17 cellular contexts compared by ENCODE assay signal in the genomic region with DNA sequence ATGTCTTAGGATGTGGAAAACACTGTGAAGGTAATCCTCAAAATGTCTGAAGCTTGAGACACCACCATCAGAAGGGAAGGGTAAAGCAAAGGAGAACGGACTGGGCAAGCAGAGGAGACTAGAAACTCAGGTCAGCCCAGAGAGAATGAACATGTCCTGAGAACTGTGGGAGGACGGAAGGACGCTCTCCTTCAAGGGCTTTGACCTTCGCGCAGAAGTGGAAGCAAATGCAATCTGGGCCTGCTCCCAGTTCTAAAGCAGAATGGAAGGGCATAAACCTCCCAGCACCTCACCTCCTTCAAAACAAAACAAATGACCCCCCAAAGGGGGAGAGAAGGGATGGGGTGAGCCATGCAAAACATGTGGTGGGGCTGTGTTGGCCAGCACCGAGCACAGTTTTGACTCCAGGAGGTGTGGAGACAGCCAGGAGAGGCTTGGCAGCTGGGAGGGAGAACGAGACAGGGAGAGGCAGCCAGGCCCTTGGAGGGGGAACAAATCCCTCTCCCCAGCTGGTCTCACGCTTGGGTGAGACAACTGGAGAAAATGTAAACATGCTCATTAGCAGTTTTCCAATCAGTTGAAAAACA.
DNase-seq lines count a peak whose midpoint lies in the region; ATAC-seq and TF ChIP-seq lines count a peak whose summit lies in the region.
"Had no signal": no experiment of that assay in that cellular context is flagged by ENCODE, and none has a peak within 500 bp of the region (broad histone marks: within the 10 kb centered on the region; RNA-seq: fewer than 3 reads in every experiment).

No MANE protein-coding gene starts in this region.

- H3K9me3 Mint-ChIP-seq in nephron progenitor cell (no peaks in the 10 kb centered on the region), glutamatergic neuron (ENCODE audit: unreplicated experiment) (peaks cover 4% of the 10 kb centered on the region)
- H3K9me3 Mint-ChIP-seq: CD8-positive, alpha-beta T cell had no signal

- H3K27ac Mint-ChIP-seq in nephron progenitor cell (peak overlapping the region; percentile 52), glutamatergic neuron (ENCODE audit: unreplicated experiment) (no peak overlapping the region)
- H3K27ac Mint-ChIP-seq: CD8-positive, alpha-beta T cell; IgD-negative memory B cell had no signal

- H3K36me3 Mint-ChIP-seq in nephron progenitor cell (ENCODE audit: low read depth) (no peaks in the 10 kb centered on the region), glutamatergic neuron (ENCODE audit: unreplicated experiment) (no peaks in the 10 kb centered on the region)
- H3K36me3 Mint-ChIP-seq: CD8-positive, alpha-beta T cell; IgD-negative memory B cell had no signal

- intact Hi-C loops in Right ventricle myocardium inferior (cut with DNase I) (loop anchor here (5.0 kb wide), 1 partner anchor 137 kb away; no protein-coding TSS in a partner anchor), cardiac septum (cut with DNase I) (loop anchor here (10.0 kb wide), 1 partner anchor 145 kb away; no protein-coding TSS in a partner anchor), left cardiac atrium (cut with DNase I) (loop anchor here in 1 of 2 donors (10.0 kb wide), 1 partner anchor 135 kb away; no protein-coding TSS in a partner anchor)

- ATAC-seq in Right ventricle myocardium inferior (peak; percentile 60), left cardiac atrium (peak; percentile 34 to 59), HG02763 (IDR thresholded peaks at IDR 0.05; ENCODE audit: unreplicated experiment) (no peak)
- ATAC-seq: CD8-positive, alpha-beta T cell had no signal

- no peak overlapping the region for H3K4me3 Mint-ChIP-seq in nephron progenitor cell
- no peak overlapping the region for H3K4me3 Mint-ChIP-seq in glutamatergic neuron (ENCODE audit: unreplicated experiment)
- H3K4me3 Mint-ChIP-seq: CD8-positive, alpha-beta T cell had no signal

- no peak for DNase-seq in Right ventricle myocardium inferior (ENCODE audit: missing footprints)
- no peak for DNase-seq in cardiac septum (ENCODE audit: low spot score)
- DNase-seq in left cardiac atrium, result no peak
- DNase-seq in nephron progenitor cell, result no peak
- DNase-seq in glutamatergic neuron, result no peak
- DNase-seq in DMS 273 (lab: John Stamatoyannopoulos, UW; ENCODE audit: unreplicated experiment), result no peak
- DNase-seq: AML-193; C1 segment of cervical spinal cord; CD8-positive, alpha-beta T cell; DMS153; NCI-H1105; NCI-H146; NCI-H2029; NCI-H345; SHP77 had no signal

- H3K27me3 Mint-ChIP-seq in nephron progenitor cell (ENCODE audit: low read depth, poor library complexity) (no peaks in the 10 kb centered on the region), glutamatergic neuron (ENCODE audit: unreplicated experiment) (peaks cover 4% of the 10 kb centered on the region)

- no peak for TF ChIP-seq CTCF in nephron progenitor cell (IDR thresholded peaks at IDR 0.05)
- TF ChIP-seq CTCF in glutamatergic neuron (IDR thresholded peaks at IDR 0.05; ENCODE audit: partially characterized antibody, unreplicated experiment), result no peak

- H3K4me1 Mint-ChIP-seq in nephron progenitor cell (peaks cover 40% of the 10 kb centered on the region), glutamatergic neuron (ENCODE audit: low read depth, unreplicated experiment) (peaks cover 4% of the 10 kb centered on the region)
- H3K4me1 Mint-ChIP-seq: IgD-negative memory B cell had no signal
